ENCODE assay signal across 1 cellular context in genomic region chr1:15328785-15329480, GRCh38.
A peak's percentile ranks its signal among the peaks of the same experiment; 100 is the strongest.
TF ChIP-seq lines count a peak whose summit lies in the region.

No MANE protein-coding gene starts in this region.

TF ChIP-seq in K562, 482 proteins besides CTCF, POLR2A, EP300 and RAD21 (continued from another document and continues in another):
- TF ChIP-seq HOMEZ (CRISPR knock-in tag; IDR thresholded peaks at IDR 0.05) (no peak), CREM (IDR thresholded peaks at IDR 0.05; ENCODE audit: low read depth) (peak; percentile 49; the same call in 1 of the 2 replicates), CHD4 (IDR thresholded peaks at IDR 0.05; ENCODE audit: insufficient read depth, insufficient replicate concordance, low read depth, low read length, poor library complexity, severe bottlenecking) (no peak), GTF2E2 (tag; IDR thresholded peaks at IDR 0.05) (0 out of 2 replicates have a peak, but pooled peaks have one; percentile 62), TFAP4 (CRISPR knock-in tag; IDR thresholded peaks at IDR 0.05; ENCODE audit: borderline replicate concordance) (peak; percentile 53), U2AF1 (optimal IDR thresholded peaks at IDR 0.05; ENCODE audit: low read depth, low read length) (no peak), HSF4 (CRISPR knock-in tag; IDR thresholded peaks at IDR 0.05; ENCODE audit: borderline replicate concordance) (no peak), TEAD1 (CRISPR knock-in tag; IDR thresholded peaks at IDR 0.05) (0 out of 4 replicates have a peak, but pooled peaks have one; percentile 5 to 22), CBX3 (IDR thresholded peaks at IDR 0.05; ENCODE audit: borderline replicate concordance in 1 of 2, low read length in 2 of 2) (no peak), E2F4 (CRISPR knock-in tag; IDR thresholded peaks at IDR 0.05; ENCODE audit: low read depth) (no peak), RBBP5 (IDR thresholded peaks at IDR 0.05; ENCODE audit: borderline replicate concordance, insufficient read depth, low read length, poor library complexity, severe bottlenecking) (peak; percentile 40), ZNF695 (CRISPR knock-in tag; IDR thresholded peaks at IDR 0.05) (no peak), GABPB1 (CRISPR knock-in tag; IDR thresholded peaks at IDR 0.05) (peak; percentile 52; the same call in 1 of the 2 replicates), FOXA3 (CRISPR knock-in tag; conservative IDR thresholded peaks at IDR 0.05 in 1 of 2, IDR thresholded peaks at IDR 0.05 in 1 of 2) (peak; percentile 52 to 84; a peak in 2 of 4 replicates), ZNF764 (CRISPR knock-in tag; IDR thresholded peaks at IDR 0.05; ENCODE audit: low read depth) (no peak), PKNOX1 (IDR thresholded peaks at IDR 0.05) (0 out of 2 replicates have a peak, but pooled peaks have one; percentile 25), EP400 (IDR thresholded peaks at IDR 0.05) (peak; percentile 38; the same call in 1 of the 2 replicates), THRA (IDR thresholded peaks at IDR 0.05) (no peak), DIDO1 (tag; IDR thresholded peaks at IDR 0.05; ENCODE audit: low read depth) (no peak), MAZ (CRISPR knock-in tag; conservative IDR thresholded peaks at IDR 0.05 in 1 of 2, IDR thresholded peaks at IDR 0.05 in 1 of 2) (peak; percentile 70 to 85; a peak in 3 of 4 replicates), ARID3A (IDR thresholded peaks at IDR 0.05; ENCODE audit: borderline replicate concordance, low read depth, low read length) (no peak), THRAP3 (IDR thresholded peaks at IDR 0.05; ENCODE audit: borderline replicate concordance) (no peak), MYC (IDR thresholded peaks at IDR 0.05; ENCODE audit: low read depth, low read length) (peak; percentile 44; the same call in 1 of the 2 replicates), MYC (CRISPR knock-in tag; IDR thresholded peaks at IDR 0.05; ENCODE audit: borderline replicate concordance, low read depth) (no peak), YBX1 (IDR thresholded peaks at IDR 0.05) (no peak), ARHGAP35 (IDR thresholded peaks at IDR 0.05; ENCODE audit: partially characterized antibody) (no peak), CREB3L1 (IDR thresholded peaks at IDR 0.05; ENCODE audit: borderline replicate concordance, low read depth) (peak; percentile 34; the same call in 1 of the 2 replicates), ETS1 (conservative IDR thresholded peaks at IDR 0.05; ENCODE audit: control insufficient read depth, low read depth, low read length) (no peak), GTF2A2 (tag; IDR thresholded peaks at IDR 0.05) (no peak), MNT (conservative IDR thresholded peaks at IDR 0.05) (peak in 1 of 2 experiments; percentile 52; a peak in 1 of 4 replicates), ZNF12 (CRISPR knock-in tag; IDR thresholded peaks at IDR 0.05) (0 out of 2 replicates have a peak, but pooled peaks have one; percentile 54), POLR2AphosphoS5 (IDR thresholded peaks at IDR 0.05; ENCODE audit: control insufficient read depth, insufficient read depth, low read depth, low read length) (no peak), NRF1 (conservative IDR thresholded peaks at IDR 0.05 in 1 of 2, IDR thresholded peaks at IDR 0.05 in 1 of 2) (peak; percentile 9 to 19; a peak in 2 of 4 replicates), CSDE1 (IDR thresholded peaks at IDR 0.05) (no peak), GATA2 (CRISPR knock-in tag; IDR thresholded peaks at IDR 0.05) (peak; percentile 61; the same call in 1 of the 2 replicates), KLF16 (IDR thresholded peaks at IDR 0.05) (peak; percentile 48; the same call in 1 of the 2 replicates), HDAC1 (IDR thresholded peaks at IDR 0.05) (0 out of 4 replicates have a peak, but pooled peaks of 1 of the 2 experiments have one; percentile 42), NFXL1 (CRISPR knock-in tag; IDR thresholded peaks at IDR 0.05) (no peak), MTA1 (IDR thresholded peaks at IDR 0.05; ENCODE audit: borderline replicate concordance) (peak; percentile 46; the same call in 1 of the 2 replicates), PHF20 (IDR thresholded peaks at IDR 0.05; ENCODE audit: partially characterized antibody) (no peak), ZKSCAN1 (IDR thresholded peaks at IDR 0.05; ENCODE audit: low read depth, low read length) (no peak), SMARCA5 (IDR thresholded peaks at IDR 0.05) (no peak), SOX6 (IDR thresholded peaks at IDR 0.05) (peak; percentile 46; the same call in 1 of the 2 replicates), ZC3H8 (IDR thresholded peaks at IDR 0.05) (no peak), ZNF655 (CRISPR knock-in tag; IDR thresholded peaks at IDR 0.05) (no peak), TCF3 (CRISPR knock-in tag; IDR thresholded peaks at IDR 0.05) (peak; percentile 72), ASH1L (IDR thresholded peaks at IDR 0.05; ENCODE audit: borderline replicate concordance, low read depth, partially characterized antibody) (no peak), FUS (optimal IDR thresholded peaks at IDR 0.05; ENCODE audit: low read depth, low read length) (no peak), EWSR1 (IDR thresholded peaks at IDR 0.05; ENCODE audit: borderline replicate concordance, low read depth, partially characterized antibody) (no peak), HNRNPL (IDR thresholded peaks at IDR 0.05; ENCODE audit: low read depth, low read length) (no peak)
